In genomic region chr10:125054664-125055273, GRCh38 we compare ENCODE assay signal across 19 cellular contexts.
A peak's percentile ranks its signal among the peaks of the same experiment; 100 is the strongest.
DNase-seq lines count a peak whose midpoint lies in the region; TF ChIP-seq lines count a peak whose summit lies in the region.
"Had no signal": no experiment of that assay in that cellular context is flagged by ENCODE, and none has a peak within 500 bp of the region (broad histone marks: within the 10 kb centered on the region; RNA-seq: fewer than 3 reads in every experiment).

No MANE protein-coding gene starts in this region.

- H3K36me3 ChIP-seq in BLaER1 treated with 17β-estradiol and CSF1 and Interleukin-3, amounts not matched to agents 10 nM and 100 nM: peaks cover 16 to 87% (median 75%) of the 10 kb centered on the region in 11 experiments; a peak in 21 of 22 replicates
- H3K36me3 ChIP-seq in SK-N-MC (ENCODE audit: insufficient read depth, low read length): no peaks in the 10 kb centered on the region
- no peaks in the 10 kb centered on the region for H3K36me3 ChIP-seq in sigmoid colon
- H3K36me3 ChIP-seq: adrenal gland, gastroesophageal sphincter, right lobe of liver, tibial nerve had no signal

- H3K27me3 ChIP-seq in BLaER1 treated with 17β-estradiol and CSF1 and Interleukin-3, amounts not matched to agents 10 nM and 100 nM: no peaks in the 10 kb centered on the region
- no peaks in the 10 kb centered on the region for H3K27me3 ChIP-seq in layer of hippocampus (ENCODE audit: control insufficient read depth, insufficient read depth, low read length)
- H3K27me3 ChIP-seq in sigmoid colon: no peaks in the 10 kb centered on the region
- H3K27me3 ChIP-seq: adrenal gland, gastroesophageal sphincter, neutrophil, right lobe of liver, tibial nerve had no signal

- DNase-seq in SK-N-MC (ENCODE audit: low read depth, low spot score): no peak
- no peak for DNase-seq in sigmoid colon
- no peak for DNase-seq in activated T-helper 2 cell treated with anti-CD3 and anti-CD28 coated beads, Interferon-gamma antibody, Interleukin-2, Interleukin-4, amounts not matched to agents 10 μg/mL and 5 μg/mL and 100 μg/mL, durations not matched to agents 14 hours and 24 hours and 36 hours (ENCODE audit: low spot score)
- DNase-seq in SW480 (ENCODE audit: low spot score): no peak
- DNase-seq in activated naive CD4-positive, alpha-beta T cell treated with anti-CD3 and anti-CD28 coated beads, Interleukin-2, amount 10 ng/mL, durations not matched to agents 7 days and 5 days: no peak
- DNase-seq in NCI-H1105 treated with DMSO at 0.1 percent for 48 hours (lab: John Stamatoyannopoulos, UW): no peak
- DNase-seq: adrenal gland, cortex of kidney, KBM-7, NCI-H1092, NCI-H2171, right lobe of liver had no signal

- H3K4me1 ChIP-seq in BLaER1 treated with 17β-estradiol and CSF1 and Interleukin-3, amounts not matched to agents 10 nM and 100 nM: peaks cover 53 to 100% (median 99%) of the 10 kb centered on the region in 10 experiments
- H3K4me1 ChIP-seq in sigmoid colon: peaks cover 0 to 72% (median 66%) of the 10 kb centered on the region in 4 donors
- H3K4me1 ChIP-seq: right lobe of liver had no signal

- no peak overlapping the region for H3K4me3 ChIP-seq in BLaER1 treated with 17β-estradiol and CSF1 and Interleukin-3, amounts not matched to agents 10 nM and 100 nM
- H3K4me3 ChIP-seq in SK-N-MC: peak overlapping the region; percentile 48
- no peak overlapping the region for H3K4me3 ChIP-seq in sigmoid colon
- H3K4me3 ChIP-seq: adrenal gland, gastroesophageal sphincter, lung, right lobe of liver, tibial nerve had no signal

- H4K20me1 ChIP-seq in BLaER1 treated with 17β-estradiol and CSF1 and Interleukin-3, amounts not matched to agents 10 nM and 100 nM: peaks cover 95 to 100% (median 100%) of the 10 kb centered on the region in 11 experiments

- H3K9ac ChIP-seq in BLaER1 treated with 17β-estradiol and CSF1 and Interleukin-3, amounts not matched to agents 10 nM and 100 nM: 0 out of 22 replicates have a peak overlapping the region, but pooled peaks of 1 of the 11 experiments have one; percentile 1
- no peak overlapping the region for H3K9ac ChIP-seq in SK-N-MC (ENCODE audit: insufficient read length)

- WGBS in sigmoid colon, 2 donors: 81 to 89% methylated on average over 9 of the region's 9 CpGs

- no peaks in the 10 kb centered on the region for H3K9me3 Mint-ChIP-seq in activated T-helper 2 cell treated with anti-CD3 and anti-CD28 coated beads, Interferon-gamma antibody, Interleukin-2, Interleukin-4, amounts not matched to agents 10 μg/mL and 5 μg/mL and 100 μg/mL, durations not matched to agents 14 hours and 24 hours and 36 hours
- no peaks in the 10 kb centered on the region for H3K9me3 Mint-ChIP-seq in activated naive CD4-positive, alpha-beta T cell treated with anti-CD3 and anti-CD28 coated beads, Interleukin-2, amount 10 ng/mL, durations not matched to agents 7 days and 5 days
- H3K9me3 Mint-ChIP-seq: T-helper 1 cell treated with Interleukin-12 subunit alpha and Interleukin-12 subunit beta and Interleukin-4 antibody, amounts not matched to agents 30 μg/mL and 1 μg/mL, for 36 hours had no signal

- no peak overlapping the region for H3K27ac ChIP-seq in BLaER1 treated with 17β-estradiol and CSF1 and Interleukin-3, amounts not matched to agents 10 nM and 100 nM
- H3K27ac ChIP-seq in SK-N-MC (peak overlapping the region; percentile 83; the same call in 1 of the 2 replicates), layer of hippocampus (ENCODE audit: low read depth, low read length) (peak overlapping the region; percentile 9), sigmoid colon (peak overlapping the region; percentile 78 to 96 (median 88))
- H3K27ac ChIP-seq: neutrophil had no signal

- TF ChIP-seq POLR2A in sigmoid colon (IDR thresholded peaks at IDR 0.05): no peak

- H3K27me3 Mint-ChIP-seq in activated T-helper 2 cell treated with anti-CD3 and anti-CD28 coated beads, Interferon-gamma antibody, Interleukin-2, Interleukin-4, amounts not matched to agents 10 μg/mL and 5 μg/mL and 100 μg/mL, durations not matched to agents 14 hours and 24 hours and 36 hours (ENCODE audit: low read depth): peaks cover 16% of the 10 kb centered on the region
- peaks cover 45% of the 10 kb centered on the region for H3K27me3 Mint-ChIP-seq in activated naive CD4-positive, alpha-beta T cell treated with anti-CD3 and anti-CD28 coated beads, Interleukin-2, amount 10 ng/mL, durations not matched to agents 7 days and 5 days

- TF ChIP-seq EP300 in sigmoid colon (IDR thresholded peaks at IDR 0.05): peak in 2 of 4 donors; percentile 30 to 44

- no peak for TF ChIP-seq CTCF in sigmoid colon (IDR thresholded peaks at IDR 0.05)

- CTCF ChIA-PET in activated naive CD4-positive, alpha-beta T cell treated with anti-CD3 and anti-CD28 coated beads, Interleukin-2, amount 10 ng/mL, durations not matched to agents 7 days and 5 days (lab: Charles Lee): no interaction called here

- intact Hi-C loops in sigmoid colon (cut with DNase I): loop anchor here (5.0 kb wide), 1 partner anchor 93 kb away; no protein-coding TSS in a partner anchor
- intact Hi-C loops in activated T-helper 2 cell treated with anti-CD3 and anti-CD28 coated beads, Interferon-gamma antibody, Interleukin-2, Interleukin-4, amounts not matched to agents 10 μg/mL and 5 μg/mL and 100 μg/mL, durations not matched to agents 14 hours and 24 hours and 36 hours (cut with micrococcal nuclease): loop anchor here (10.0 kb wide), 1 partner anchor 90 kb away; no protein-coding TSS in a partner anchor

- peaks cover 0 to 20% (median 17%) of the 10 kb centered on the region in 11 experiments; a peak in 15 of 22 replicates for H3K9me3 ChIP-seq in BLaER1 treated with 17β-estradiol and CSF1 and Interleukin-3, amounts not matched to agents 10 nM and 100 nM (replicated peaks in 1 of 11)
- H3K9me3 ChIP-seq in SK-N-MC (ENCODE audit: low read depth, low read length) (no peaks in the 10 kb centered on the region), sigmoid colon (no peaks in the 10 kb centered on the region)
- H3K9me3 ChIP-seq: adrenal gland, gastroesophageal sphincter, neutrophil, right lobe of liver, tibial nerve had no signal

- no peak overlapping the region for H3K4me3 Mint-ChIP-seq in activated T-helper 2 cell treated with anti-CD3 and anti-CD28 coated beads, Interferon-gamma antibody, Interleukin-2, Interleukin-4, amounts not matched to agents 10 μg/mL and 5 μg/mL and 100 μg/mL, durations not matched to agents 14 hours and 24 hours and 36 hours (ENCODE audit: low read depth)
- H3K4me3 Mint-ChIP-seq in activated naive CD4-positive, alpha-beta T cell treated with anti-CD3 and anti-CD28 coated beads, Interleukin-2, amount 10 ng/mL, durations not matched to agents 7 days and 5 days: no peak overlapping the region
- H3K4me3 Mint-ChIP-seq: T-helper 1 cell treated with Interleukin-12 subunit alpha and Interleukin-12 subunit beta and Interleukin-4 antibody, amounts not matched to agents 30 μg/mL and 1 μg/mL, for 36 hours had no signal

- H3K4me2 ChIP-seq in BLaER1 treated with 17β-estradiol and CSF1 and Interleukin-3, amounts not matched to agents 10 nM and 100 nM: peak overlapping the region in 10 of 11 experiments; percentile 41 to 98 (median 92); a peak in 14 of 22 replicates

- H3K27ac Mint-ChIP-seq in activated T-helper 2 cell treated with anti-CD3 and anti-CD28 coated beads, Interferon-gamma antibody, Interleukin-2, Interleukin-4, amounts not matched to agents 10 μg/mL and 5 μg/mL and 100 μg/mL, durations not matched to agents 14 hours and 24 hours and 36 hours: no peak overlapping the region
- H3K27ac Mint-ChIP-seq in activated naive CD4-positive, alpha-beta T cell treated with anti-CD3 and anti-CD28 coated beads, Interleukin-2, amount 10 ng/mL, durations not matched to agents 7 days and 5 days: no peak overlapping the region
- H3K27ac Mint-ChIP-seq: T-helper 1 cell treated with Interleukin-12 subunit alpha and Interleukin-12 subunit beta and Interleukin-4 antibody, amounts not matched to agents 30 μg/mL and 1 μg/mL, for 36 hours had no signal

- H3K36me3 Mint-ChIP-seq in activated T-helper 2 cell treated with anti-CD3 and anti-CD28 coated beads, Interferon-gamma antibody, Interleukin-2, Interleukin-4, amounts not matched to agents 10 μg/mL and 5 μg/mL and 100 μg/mL, durations not matched to agents 14 hours and 24 hours and 36 hours (ENCODE audit: low read depth): no peaks in the 10 kb centered on the region
- no peaks in the 10 kb centered on the region for H3K36me3 Mint-ChIP-seq in activated naive CD4-positive, alpha-beta T cell treated with anti-CD3 and anti-CD28 coated beads, Interleukin-2, amount 10 ng/mL, durations not matched to agents 7 days and 5 days

- H3K4me1 Mint-ChIP-seq in activated T-helper 2 cell treated with anti-CD3 and anti-CD28 coated beads, Interferon-gamma antibody, Interleukin-2, Interleukin-4, amounts not matched to agents 10 μg/mL and 5 μg/mL and 100 μg/mL, durations not matched to agents 14 hours and 24 hours and 36 hours (ENCODE audit: low read depth): peaks cover 3% of the 10 kb centered on the region
- no peaks in the 10 kb centered on the region for H3K4me1 Mint-ChIP-seq in activated naive CD4-positive, alpha-beta T cell treated with anti-CD3 and anti-CD28 coated beads, Interleukin-2, amount 10 ng/mL, durations not matched to agents 7 days and 5 days

Comparison
In these comparisons a context has a peak if more than half of its experiments do, and no peak if none do; other contexts are left out.
1. H3K27ac ChIP-seq: peak in SK-N-MC (single experiment), layer of hippocampus (single experiment) and sigmoid colon (4 of 4); none in BLaER1 treated with 17β-estradiol and CSF1 and Interleukin-3, amounts not matched to agents 10 nM and 100 nM (0 of 11).